In the genomic region with DNA sequence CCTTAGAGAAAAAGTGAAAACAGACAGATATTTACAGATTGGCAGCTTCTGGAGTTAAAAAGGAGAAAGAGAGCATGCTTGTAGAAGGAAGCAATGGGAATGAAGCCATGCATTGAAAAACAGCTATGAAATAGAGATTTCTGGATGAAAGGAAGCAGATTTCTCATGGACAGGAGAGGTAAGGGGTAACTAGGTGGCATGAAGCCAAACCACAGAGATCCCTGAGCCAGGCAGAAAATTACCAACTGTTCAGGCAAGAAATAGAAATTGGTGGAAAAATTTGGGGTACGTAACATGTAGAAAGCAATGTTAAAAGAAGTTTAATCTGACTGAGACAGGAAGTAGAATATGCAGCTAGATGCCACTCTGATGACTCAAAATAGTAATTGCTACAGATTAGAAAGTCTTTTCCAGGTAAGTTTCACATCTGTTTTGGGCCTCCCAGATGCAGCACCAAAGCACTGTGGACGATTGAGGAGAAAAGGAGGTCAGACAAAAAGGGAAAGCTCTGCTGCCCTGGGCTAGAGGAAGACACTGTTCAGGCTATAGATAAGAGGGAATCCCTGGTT, we compare ENCODE assay signal across 21 cellular contexts.
A peak's percentile ranks its signal among the peaks of the same experiment; 100 is the strongest.
DNase-seq lines count a peak whose midpoint lies in the region; ATAC-seq, FAIRE-seq and TF ChIP-seq lines count a peak whose summit lies in the region.
"Had no signal": no experiment of that assay in that cellular context is flagged by ENCODE, and none has a peak within 500 bp of the region (broad histone marks: within the 10 kb centered on the region; RNA-seq: fewer than 3 reads in every experiment).

No MANE protein-coding gene starts in this region.

- no peak for DNase-seq in D721Med (ENCODE audit: insufficient read length, low spot score)
- DNase-seq in NCI-H226: peak; percentile 4
- peak; percentile 25 to 73 for DNase-seq in foreskin keratinocyte
- DNase-seq: activated B cell treated with CpG ODN at 0.5 μM for 24 hours; activated CD4-positive, alpha-beta memory T cell treated with anti-CD3 and anti-CD28 coated beads, Interleukin-2, amount 10 ng/mL, durations not matched to agents 7 days and 5 days; activated naive CD4-positive, alpha-beta T cell treated with anti-CD3 and anti-CD28 coated beads, Interleukin-2, amount 10 ng/mL, durations not matched to agents 7 days and 5 days; activated T-cell treated with anti-CD3 and anti-CD28 coated beads, Interleukin-2, amount 50 U/mL, for 4 hours; CD8-positive, alpha-beta memory T cell; naive B cell; NCI-H2081; NCI-H526 treated with DMSO at 0.1 percent for 48 hours; right lobe of liver had no signal

- peak; percentile 11 for FAIRE-seq in D721Med (lab: Jason Lieb, UNC)
- FAIRE-seq: HTR-8/SVneo had no signal

- H3K4me1 ChIP-seq in foreskin keratinocyte: peaks cover 22% of the 10 kb centered on the region
- H3K4me1 ChIP-seq: ascending aorta, right lobe of liver had no signal

- no peak overlapping the region for H3K27ac ChIP-seq in foreskin keratinocyte
- H3K27ac ChIP-seq: ascending aorta, coronary artery, hepatocyte, right lobe of liver had no signal

- ATAC-seq in GM18511 (IDR thresholded peaks at IDR 0.05; ENCODE audit: unreplicated experiment) (peak; percentile 81), foreskin keratinocyte (peak; percentile 88), GM21825 (IDR thresholded peaks at IDR 0.05; ENCODE audit: unreplicated experiment) (no peak), esophagus mucosa (no peak), GM19455 (IDR thresholded peaks at IDR 0.05; ENCODE audit: unreplicated experiment) (no peak)
- ATAC-seq: activated T-cell treated with anti-CD3 and anti-CD28 coated beads, Interleukin-2, amount 50 U/mL, for 4 hours; right lobe of liver; stimulated activated effector memory CD8-positive, alpha-beta T cell treated with anti-CD3 and anti-CD28 coated beads, Interleukin-12 subunit alpha, Interleukin-12 subunit beta, amount 100 ng/mL, for 72 hours had no signal

- TF ChIP-seq CTCF in D721Med (IDR thresholded peaks at IDR 0.05; ENCODE audit: insufficient read depth, missing control alignments) (no peak), foreskin keratinocyte (conservative IDR thresholded peaks at IDR 0.05) (no peak)

- H3K27me3 ChIP-seq in foreskin keratinocyte: no peaks in the 10 kb centered on the region
- H3K27me3 ChIP-seq: ascending aorta, hepatocyte, right lobe of liver had no signal

Comparison
In these comparisons a context has a peak if more than half of its experiments do, and no peak if none do; other contexts are left out.
1. ATAC-seq: peak in GM18511 (single experiment) and foreskin keratinocyte (single experiment); none in GM21825 (single experiment), esophagus mucosa (single experiment) and GM19455 (single experiment).